Comparison of ENCODE assay signal across 19 cellular contexts in genomic region chr14:67566908-67567307, GRCh38. TPM values are rescaled to one million over a fixed set of nuclear protein-coding genes. Genes with fewer than 3 reads are reported as not detected.
DNase-seq lines count a peak whose midpoint lies in the region; ATAC-seq, FAIRE-seq and TF ChIP-seq lines count a peak whose summit lies in the region.
"Had no signal": no experiment of that assay in that cellular context is flagged by ENCODE, and none has a peak within 500 bp of the region (broad histone marks: within the 10 kb centered on the region; RNA-seq: fewer than 3 reads in every experiment).

No MANE protein-coding gene starts in this region.

- H3K27ac Mint-ChIP-seq in stimulated activated naive B cell treated with anti-CD40 and anti-IgM and Interleukin-4, amounts not matched to agents 10 μg/mL and 1 μg/mL and 100 μg/mL, for 72 hours, result no peak overlapping the region
- H3K27ac Mint-ChIP-seq: activated naive CD4-positive, alpha-beta T cell treated with anti-CD3 and anti-CD28 coated beads for 36 hours had no signal

- FAIRE-seq in D721Med (lab: Jason Lieb, UNC), result peak; percentile 56
- FAIRE-seq: colon, G401.6 had no signal

- H3K4me3 Mint-ChIP-seq in stimulated activated naive B cell treated with anti-CD40 and anti-IgM and Interleukin-4, amounts not matched to agents 10 μg/mL and 1 μg/mL and 100 μg/mL, for 72 hours, result no peak overlapping the region
- H3K4me3 Mint-ChIP-seq: activated naive CD4-positive, alpha-beta T cell treated with anti-CD3 and anti-CD28 coated beads for 36 hours had no signal

- in situ Hi-C loops in SK-MEL-5 (cut with HindIII; ENCODE audit: low pct_unique_long_range_greater_than_20kb, low sequenced_read_pairs), result no loop called here

- ATAC-seq in GM21360 (IDR thresholded peaks at IDR 0.05; ENCODE audit: unreplicated experiment), result no peak
- ATAC-seq in stimulated activated naive B cell treated with anti-CD40 and anti-IgM and Interleukin-4, amounts not matched to agents 10 μg/mL and 1 μg/mL and 100 μg/mL, for 72 hours (replicated peaks), result no peak
- ATAC-seq: left colon had no signal

- peaks cover 6 to 10% of the 10 kb centered on the region in 2 donors for H3K4me1 Mint-ChIP-seq in stimulated activated naive B cell treated with anti-CD40 and anti-IgM and Interleukin-4, amounts not matched to agents 10 μg/mL and 1 μg/mL and 100 μg/mL, for 72 hours

- DNase-seq in D721Med (ENCODE audit: insufficient read length, low spot score), result peak; percentile 47
- DNase-seq in SK-MEL-5 (ENCODE audit: low read depth, low spot score), result peak; percentile 92
- peak; percentile 77 for DNase-seq in fibroblast of villous mesenchyme (ENCODE audit: low read depth)
- peak; percentile 84 for DNase-seq in retinal pigment epithelial cell (ENCODE audit: low read depth)
- DNase-seq in stimulated activated naive CD4-positive, alpha-beta T cell (lab: John Stamatoyannopoulos, UW), result no peak
- no peak for DNase-seq in stimulated activated naive B cell treated with anti-CD40 and anti-IgM and Interleukin-4, amounts not matched to agents 10 μg/mL and 1 μg/mL and 100 μg/mL, for 72 hours
- DNase-seq in NCI-H2171 (lab: John Stamatoyannopoulos, UW), result no peak
- DNase-seq: activated CD8-positive, alpha-beta memory T cell treated with anti-CD3 and anti-CD28 coated beads for 24 hours; activated naive CD4-positive, alpha-beta T cell treated with anti-CD3 and anti-CD28 coated beads for 36 hours; IMR-90; left colon; NCI-H1417; NCI-H526; SHP77; stimulated activated CD4-positive, alpha-beta T cell treated with anti-CD3 and anti-CD28 coated beads, Interleukin-12 subunit alpha, Interleukin-12 subunit beta, amount 100 ng/mL, for 4 hours had no signal

- TF ChIP-seq CTCF in D721Med (IDR thresholded peaks at IDR 0.05; ENCODE audit: insufficient read depth, missing control alignments), result no peak
- no peak for TF ChIP-seq CTCF in fibroblast of villous mesenchyme (IDR thresholded peaks at IDR 0.05; ENCODE audit: insufficient read depth, low read depth, low read length)
- TF ChIP-seq CTCF in retinal pigment epithelial cell (conservative IDR thresholded peaks at IDR 0.05; ENCODE audit: low read depth, low read length), result no peak

- H3K9me3 Mint-ChIP-seq in stimulated activated naive B cell treated with anti-CD40 and anti-IgM and Interleukin-4, amounts not matched to agents 10 μg/mL and 1 μg/mL and 100 μg/mL, for 72 hours, result no peaks in the 10 kb centered on the region
- H3K9me3 Mint-ChIP-seq: activated naive CD4-positive, alpha-beta T cell treated with anti-CD3 and anti-CD28 coated beads for 36 hours had no signal

- no peaks in the 10 kb centered on the region for H3K36me3 Mint-ChIP-seq in stimulated activated naive B cell treated with anti-CD40 and anti-IgM and Interleukin-4, amounts not matched to agents 10 μg/mL and 1 μg/mL and 100 μg/mL, for 72 hours

- H3K27me3 Mint-ChIP-seq in stimulated activated naive B cell treated with anti-CD40 and anti-IgM and Interleukin-4, amounts not matched to agents 10 μg/mL and 1 μg/mL and 100 μg/mL, for 72 hours, result peaks cover 4 to 5% of the 10 kb centered on the region in 2 donors

- no peak overlapping the region for H3K4me3 ChIP-seq in fibroblast of villous mesenchyme (ENCODE audit: low read depth, low read length)
- H3K4me3 ChIP-seq in retinal pigment epithelial cell (ENCODE audit: low read length), result no peak overlapping the region
- H3K4me3 ChIP-seq: BLaER1 had no signal

RNA-seq across cellular contexts. Expression of gene PIGH, which starts 33.2 kb away (rescaled TPM):
- 48.7 and 52.4 TPM in 2 replicates for total RNA-seq in SK-MEL-5 (2014; rRNA removed; shearing (Covaris generic))
- polyA plus RNA-seq in SK-MEL-5 (2015; cell fraction: cytosol; rRNA removed), result 48.4 and 53.2 TPM in 2 replicates
- polyA plus RNA-seq in SK-MEL-5 (2015; cell fraction: nucleus; rRNA removed), result 63.1 and 68.5 TPM in 2 replicates
- total RNA-seq in fibroblast of villous mesenchyme, result 15.5 and 17.7 TPM in 2 replicates

RNA-seq across cellular contexts. Expression of gene PLEKHH1, which starts 33.8 kb away (rescaled TPM):
- total RNA-seq in SK-MEL-5 (2014; rRNA removed; shearing (Covaris generic)), result 143 and 156 TPM in 2 replicates
- polyA plus RNA-seq in SK-MEL-5 (2015; cell fraction: cytosol; rRNA removed), result 122 and 158 TPM in 2 replicates
- polyA plus RNA-seq in SK-MEL-5 (2015; cell fraction: nucleus; rRNA removed), result 784 and 815 TPM in 2 replicates
- total RNA-seq in fibroblast of villous mesenchyme, result 0.43 and 0.64 TPM in 2 replicates

RNA-seq across cellular contexts. Expression of gene ARG2, which starts 52.8 kb away (rescaled TPM):
- 3.1 and 5.3 TPM in 2 replicates for total RNA-seq in SK-MEL-5 (2014; rRNA removed; shearing (Covaris generic))
- 2.5 and 5.2 TPM in 2 replicates for polyA plus RNA-seq in SK-MEL-5 (2015; cell fraction: cytosol; rRNA removed)
- polyA plus RNA-seq in SK-MEL-5 (2015; cell fraction: nucleus; rRNA removed), result 0.87 and 1.6 TPM in 2 replicates
- total RNA-seq in fibroblast of villous mesenchyme, result 3.9 TPM in 2 replicates

Comparison
In these comparisons a context has a peak if more than half of its experiments do, and no peak if none do; other contexts are left out.
1. DNase-seq: peak in D721Med (single experiment), SK-MEL-5 (single experiment), fibroblast of villous mesenchyme (single experiment) and retinal pigment epithelial cell (single experiment); none in stimulated activated naive CD4-positive, alpha-beta T cell (0 of 6), stimulated activated naive B cell treated with anti-CD40 and anti-IgM and Interleukin-4, amounts not matched to agents 10 μg/mL and 1 μg/mL and 100 μg/mL, for 72 hours (single experiment) and NCI-H2171 (single experiment).
2. RNA of gene PLEKHH1, which starts 33.8 kb away (total RNA-seq): 143 to 156 TPM in SK-MEL-5; 0.43 to 0.64 TPM in fibroblast of villous mesenchyme; every median in the first group is over 10 times any median in the second.